Comparison of ENCODE assay signal across 8 cellular contexts in the genomic region with DNA sequence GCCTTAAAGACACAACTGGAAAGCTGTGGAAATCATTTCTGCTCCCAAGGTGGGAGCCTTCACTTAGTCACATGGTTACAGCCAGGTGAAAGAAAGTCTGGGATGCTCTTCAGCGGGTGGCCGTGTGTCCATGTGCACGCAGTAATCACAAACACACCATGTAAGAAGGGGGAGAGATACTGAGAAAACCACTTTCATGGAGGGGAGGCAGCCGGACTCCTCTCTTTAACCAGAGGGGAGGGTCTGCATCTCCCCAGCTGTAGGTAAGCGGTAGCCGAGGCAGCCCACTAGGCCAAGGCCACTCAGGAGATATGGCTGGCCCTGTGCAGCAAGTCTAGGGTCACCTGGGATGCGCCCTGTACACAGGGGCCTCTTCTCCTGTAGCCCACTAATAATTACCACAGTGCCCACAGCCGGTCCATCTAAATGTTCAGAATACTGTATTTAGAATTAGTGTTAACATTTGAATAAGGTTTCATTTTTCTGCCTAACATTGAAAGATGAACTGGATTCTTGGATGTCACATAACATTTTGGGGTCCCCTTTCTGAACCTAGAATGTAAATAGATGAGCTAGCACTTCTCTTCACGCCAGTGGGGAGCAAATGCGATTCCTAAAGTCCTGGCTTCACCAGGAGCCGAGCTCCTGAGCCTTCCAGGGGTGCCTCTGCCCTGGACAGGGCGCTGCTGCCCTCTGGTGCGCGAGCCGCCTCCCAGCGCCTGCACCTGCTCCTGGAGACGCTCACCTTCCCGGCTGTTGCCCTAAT. TPM values are rescaled to one million over a fixed set of nuclear protein-coding genes. Genes with fewer than 3 reads are reported as not detected.
A peak's percentile ranks its signal among the peaks of the same experiment; 100 is the strongest.
DNase-seq lines count a peak whose midpoint lies in the region; ATAC-seq and TF ChIP-seq lines count a peak whose summit lies in the region.

No MANE protein-coding gene starts in this region.

- no peak for TF ChIP-seq EP300 in transverse colon (IDR thresholded peaks at IDR 0.05; ENCODE audit: low read depth)

- H3K4me3 Mint-ChIP-seq in activated B cell treated with CpG ODN at 0.5 μM for 24 hours, result peak overlapping the region; percentile 46

- H3K9ac ChIP-seq in MM.1S (ENCODE audit: low read length), result no peak overlapping the region

- H3K4me3 ChIP-seq in MM.1S (ENCODE audit: low read length), result no peak overlapping the region
- no peak overlapping the region for H3K4me3 ChIP-seq in transverse colon

- H3K27ac ChIP-seq in MM.1S (ENCODE audit: low read length), result no peak overlapping the region
- no peak overlapping the region for H3K27ac ChIP-seq in transverse colon

- H3K9me3 Mint-ChIP-seq in activated B cell treated with CpG ODN at 0.5 μM for 24 hours, result no peaks in the 10 kb centered on the region

- H3K36me3 ChIP-seq in MM.1S (replicated peaks; ENCODE audit: insufficient read depth, low read length) (no peaks in the 10 kb centered on the region), transverse colon (no peaks in the 10 kb centered on the region)

- CTCF ChIA-PET in activated B cell treated with CpG ODN at 0.5 μM for 24 hours (lab: Charles Lee), result interaction anchor here (0.5 to 8.6 kb wide), 34 partner anchors 10 to 552 kb away, joined by 3 to 145 read pairs (median 6); a partner anchor contains a TSS

- no peaks in the 10 kb centered on the region for H4K20me1 ChIP-seq in MM.1S (ENCODE audit: insufficient read depth, low read length)

- H3K4me2 ChIP-seq in MM.1S (ENCODE audit: low read depth, low read length), result no peak overlapping the region

- H3F3A ChIP-seq in MM.1S (ENCODE audit: insufficient read depth, low read length), result no peaks in the 10 kb centered on the region

- in situ Hi-C loops in transverse colon (cut with MboI; ENCODE audit: low pct_ligation_motif_present in 1 of 4, low pct_unique_long_range_greater_than_20kb in 1 of 4, low sequenced_read_pairs in 3 of 4), result loop anchor here (10.0 to 25.0 kb wide), 4 partner anchors 130 to 380 kb away; no protein-coding TSS in a partner anchor

- TF ChIP-seq CTCF in MM.1S (IDR thresholded peaks at IDR 0.05; ENCODE audit: low read length), result peak; percentile 73
- no peak for TF ChIP-seq CTCF in activated B cell treated with CpG ODN at 0.5 μM for 24 hours (IDR thresholded peaks at IDR 0.05)
- peak; percentile 67 to 80 (median 76) for TF ChIP-seq CTCF in transverse colon (IDR thresholded peaks at IDR 0.05)

- ATAC-seq in GM21723 (IDR thresholded peaks at IDR 0.05; ENCODE audit: unreplicated experiment) (peak; percentile 76), activated B cell treated with CpG ODN at 0.5 μM for 24 hours (ENCODE audit: low read depth) (peak; percentile 73)

- no peaks in the 10 kb centered on the region for H3K79me2 ChIP-seq in MM.1S (ENCODE audit: low read length)

- H3K36me3 Mint-ChIP-seq in activated B cell treated with CpG ODN at 0.5 μM for 24 hours (ENCODE audit: low read depth), result peaks cover 20% of the 10 kb centered on the region

- 44 to 66% methylated on average over 7 to 18 of the region's 18 CpGs for WGBS in transverse colon (ENCODE audit: low coverage in 1 of 2), 2 donors

- H3K9me3 ChIP-seq in MM.1S (replicated peaks; ENCODE audit: insufficient read depth, low read length), result no peaks in the 10 kb centered on the region
- no peaks in the 10 kb centered on the region for H3K9me3 ChIP-seq in transverse colon

- DNase-seq in ELF-1 (ENCODE audit: low read depth, low spot score), result peak; percentile 69
- peak; percentile 36 for DNase-seq in MM.1S
- peak; percentile 62 for DNase-seq in activated B cell treated with CpG ODN at 0.5 μM for 24 hours
- peak; percentile 1 to 24 for DNase-seq in dermis microvascular lymphatic vessel endothelial cell (ENCODE audit: low read depth in 2 of 2)
- DNase-seq in myocyte (ENCODE audit: low read depth), result peak; percentile 4
- DNase-seq in transverse colon, result peak; percentile 71
- no peak for DNase-seq in posterior vena cava (ENCODE audit: low spot score)

- TF ChIP-seq POLR2A in transverse colon (IDR thresholded peaks at IDR 0.05), result no peak

- no peak overlapping the region for H2AFZ ChIP-seq in MM.1S (ENCODE audit: low read length)

- no peaks in the 10 kb centered on the region for H3K4me1 ChIP-seq in MM.1S (ENCODE audit: low read length)
- peaks cover 0 to 8% (median 3%) of the 10 kb centered on the region in 4 donors for H3K4me1 ChIP-seq in transverse colon

- H3K9me2 ChIP-seq in MM.1S (replicated peaks; ENCODE audit: insufficient read depth, low read length), result no peaks in the 10 kb centered on the region

- intact Hi-C loops in activated B cell treated with CpG ODN at 0.5 μM for 24 hours (cut with micrococcal nuclease), result loop anchor here (1.0 to 2.0 kb wide), 6 partner anchors 17 to 367 kb away; no protein-coding TSS in a partner anchor
- intact Hi-C loops in transverse colon (cut with DNase I; ENCODE audit: low total_unique reads), result loop anchor here (10.0 kb wide), 1 partner anchor 367 kb away; no protein-coding TSS in a partner anchor
- intact Hi-C loops in posterior vena cava (cut with DNase I), result loop anchor here in 1 of 2 donors (1.0 kb wide), 1 partner anchor 16 kb away; no protein-coding TSS in a partner anchor

- POLR2A ChIA-PET in activated B cell treated with CpG ODN at 0.5 μM for 24 hours (lab: Charles Lee), result interaction anchor here (0.8 to 26.6 kb wide), 12 partner anchors 10 to 191 kb away, joined by 3 to 970 read pairs (median 6); a partner anchor contains a TSS

- peak overlapping the region; percentile 79 for H3K27ac Mint-ChIP-seq in activated B cell treated with CpG ODN at 0.5 μM for 24 hours

- no peaks in the 10 kb centered on the region for H3K27me3 Mint-ChIP-seq in activated B cell treated with CpG ODN at 0.5 μM for 24 hours

- H3K27me3 ChIP-seq in MM.1S (replicated peaks; ENCODE audit: insufficient read depth, low read length) (no peaks in the 10 kb centered on the region), transverse colon (no peaks in the 10 kb centered on the region)

- H3K4me1 Mint-ChIP-seq in activated B cell treated with CpG ODN at 0.5 μM for 24 hours, result peaks cover 61% of the 10 kb centered on the region

RNA-seq across cellular contexts. Expression of a gene that starts 15.9 kb away (rescaled TPM):
- total RNA-seq in activated B cell treated with CpG ODN at 0.5 μM for 24 hours, result not detected in 2 replicates
- total RNA-seq in dermis microvascular lymphatic vessel endothelial cell, result not detected in 2 replicates
- total RNA-seq in myocyte, result not detected in 2 replicates
- polyA plus RNA-seq in myocyte (2012), result not detected
- not detected for total RNA-seq in transverse colon
- not detected for total RNA-seq in posterior vena cava

RNA-seq across cellular contexts. Expression of a gene that starts 19.0 kb away (rescaled TPM):
- total RNA-seq in activated B cell treated with CpG ODN at 0.5 μM for 24 hours (26.2 and 28.9 TPM in 2 replicates), dermis microvascular lymphatic vessel endothelial cell (not detected in 2 replicates), myocyte (not detected in 2 replicates), transverse colon (1 to 10 TPM in 1 of 4 donors, not detected in 3; 1.3 TPM), posterior vena cava (not detected)
- polyA plus RNA-seq in myocyte (2012), result not detected

Comparison
In these comparisons a context has a peak if more than half of its experiments do, and no peak if none do; other contexts are left out.
1. RNA of a gene that starts 19.0 kb away (total RNA-seq): 26.2 to 28.9 TPM in activated B cell treated with CpG ODN at 0.5 μM for 24 hours; 1.3 TPM in transverse colon, not detected in posterior vena cava, not detected in dermis microvascular lymphatic vessel endothelial cell and not detected in myocyte; every median in the first group is over 10 times any median in the second.